ENCODE assay signal across 24 cellular contexts in genomic region chr3:96354106-96354505, GRCh38.
"Had no signal": no experiment of that assay in that cellular context is flagged by ENCODE, and none has a peak within 500 bp of the region (broad histone marks: within the 10 kb centered on the region; RNA-seq: fewer than 3 reads in every experiment).

No MANE protein-coding gene starts in this region.

- H3K4me1 Mint-ChIP-seq: endodermal cell; immature natural killer cell; mesothelial cell of epicardium; naive B cell; naive thymus-derived CD8-positive, alpha-beta T cell had no signal

- H3K4me3 Mint-ChIP-seq: dendritic cell treated with granulocyte-macrophage colony-stimulating factor and Interleukin-4, amounts not matched to agents 40 ng/mL and 50 ng/mL, for 4 days; effector memory CD8-positive, alpha-beta T cell; endodermal cell; immature natural killer cell; mesothelial cell of epicardium; naive B cell; naive thymus-derived CD8-positive, alpha-beta T cell had no signal

- H3K4me3 ChIP-seq: colonic mucosa, esophagus muscularis mucosa, gastroesophageal sphincter, heart left ventricle, hepatocyte, left lung, lung, mucosa of descending colon had no signal

- ATAC-seq: effector memory CD8-positive, alpha-beta T cell; gastroesophageal sphincter; heart left ventricle; left colon; left lung; left ventricle myocardium superior; mucosa of descending colon; naive thymus-derived CD8-positive, alpha-beta T cell had no signal

- H3K9me3 ChIP-seq: colonic mucosa, esophagus muscularis mucosa, gastroesophageal sphincter, left lung, mucosa of descending colon had no signal

- DNase-seq: colonic mucosa; cortex of kidney; effector CD8-positive, alpha-beta T cell; effector memory CD8-positive, alpha-beta T cell; endodermal cell; heart left ventricle; hypothalamus; immature natural killer cell; islet precursor cell; kidney; left colon; left lung; left ventricle myocardium superior; mesenchymal stem cell; mucosa of descending colon; naive B cell; naive thymus-derived CD8-positive, alpha-beta T cell had no signal

- H3K36me3 Mint-ChIP-seq: mesothelial cell of epicardium; naive B cell; naive thymus-derived CD8-positive, alpha-beta T cell had no signal

- H3K36me3 ChIP-seq: colonic mucosa, esophagus muscularis mucosa, gastroesophageal sphincter, heart left ventricle, left lung had no signal

- H3K27ac Mint-ChIP-seq: dendritic cell treated with granulocyte-macrophage colony-stimulating factor and Interleukin-4, amounts not matched to agents 40 ng/mL and 50 ng/mL, for 4 days; effector memory CD8-positive, alpha-beta T cell; endodermal cell; immature natural killer cell; mesothelial cell of epicardium; naive B cell; naive thymus-derived CD8-positive, alpha-beta T cell had no signal

- H3K27me3 ChIP-seq: colonic mucosa, esophagus muscularis mucosa, foreskin keratinocyte, gastroesophageal sphincter, heart left ventricle, hepatocyte, left lung had no signal

- H3K27ac ChIP-seq: colonic mucosa, esophagus muscularis mucosa, foreskin keratinocyte, gastroesophageal sphincter, heart left ventricle, hepatocyte, left lung had no signal

- H3K4me1 ChIP-seq: colonic mucosa, esophagus muscularis mucosa, gastroesophageal sphincter, heart left ventricle, left lung had no signal

- H3K27me3 Mint-ChIP-seq: dendritic cell treated with granulocyte-macrophage colony-stimulating factor and Interleukin-4, amounts not matched to agents 40 ng/mL and 50 ng/mL, for 4 days; effector memory CD8-positive, alpha-beta T cell; naive B cell; naive thymus-derived CD8-positive, alpha-beta T cell had no signal
